ENCODE assay signal across 8 cellular contexts in genomic region chr7:157691521-157692155, GRCh38.
DNase-seq lines count a peak whose midpoint lies in the region; ATAC-seq lines count a peak whose summit lies in the region.

No MANE protein-coding gene starts in this region.

- intact Hi-C loops in activated T-helper 2 cell treated with anti-CD3 and anti-CD28 coated beads, Interferon-gamma antibody, Interleukin-2, Interleukin-4, amounts not matched to agents 10 μg/mL and 5 μg/mL and 100 μg/mL, durations not matched to agents 14 hours and 24 hours and 36 hours (cut with micrococcal nuclease): loop anchor here (2.0 kb wide), 1 partner anchor 1881 kb away; no protein-coding TSS in a partner anchor

- peaks cover 0 to 3% (median 0%) of the 10 kb centered on the region in 5 donors for H3K9me3 ChIP-seq in subcutaneous abdominal adipose tissue (ENCODE audit: control insufficient read depth in 5 of 5, low read length in 5 of 5)

- H3K27ac ChIP-seq in layer of hippocampus (ENCODE audit: low read depth, low read length) (peak overlapping the region; percentile 18), subcutaneous abdominal adipose tissue (ENCODE audit: low read depth, low read length) (no peak overlapping the region)

- H3K9me3 Mint-ChIP-seq in activated T-helper 2 cell treated with anti-CD3 and anti-CD28 coated beads, Interferon-gamma antibody, Interleukin-2, Interleukin-4, amounts not matched to agents 10 μg/mL and 5 μg/mL and 100 μg/mL, durations not matched to agents 14 hours and 24 hours and 36 hours: no peaks in the 10 kb centered on the region

- H3K4me3 ChIP-seq in subcutaneous abdominal adipose tissue (ENCODE audit: low read depth in 1 of 5, low read length in 5 of 5): peak overlapping the region; percentile 53 to 64 (median 61)

- H3K4me1 Mint-ChIP-seq in activated T-helper 2 cell treated with anti-CD3 and anti-CD28 coated beads, Interferon-gamma antibody, Interleukin-2, Interleukin-4, amounts not matched to agents 10 μg/mL and 5 μg/mL and 100 μg/mL, durations not matched to agents 14 hours and 24 hours and 36 hours (ENCODE audit: low read depth): peaks cover 7% of the 10 kb centered on the region

- peaks cover 0 to 32% (median 31%) of the 10 kb centered on the region in 5 donors for H3K4me1 ChIP-seq in subcutaneous abdominal adipose tissue (ENCODE audit: control insufficient read depth in 5 of 5, insufficient read depth in 5 of 5, low read length in 5 of 5)

- no peak overlapping the region for H3K27ac Mint-ChIP-seq in activated T-helper 2 cell treated with anti-CD3 and anti-CD28 coated beads, Interferon-gamma antibody, Interleukin-2, Interleukin-4, amounts not matched to agents 10 μg/mL and 5 μg/mL and 100 μg/mL, durations not matched to agents 14 hours and 24 hours and 36 hours

- no peak overlapping the region for H3K9ac ChIP-seq in subcutaneous abdominal adipose tissue (ENCODE audit: low read length in 5 of 5)

- H3K36me3 Mint-ChIP-seq in activated T-helper 2 cell treated with anti-CD3 and anti-CD28 coated beads, Interferon-gamma antibody, Interleukin-2, Interleukin-4, amounts not matched to agents 10 μg/mL and 5 μg/mL and 100 μg/mL, durations not matched to agents 14 hours and 24 hours and 36 hours (ENCODE audit: low read depth): no peaks in the 10 kb centered on the region

- H3K4me3 Mint-ChIP-seq in activated T-helper 2 cell treated with anti-CD3 and anti-CD28 coated beads, Interferon-gamma antibody, Interleukin-2, Interleukin-4, amounts not matched to agents 10 μg/mL and 5 μg/mL and 100 μg/mL, durations not matched to agents 14 hours and 24 hours and 36 hours (ENCODE audit: low read depth): peak overlapping the region; percentile 33

- H3K36me3 ChIP-seq in subcutaneous abdominal adipose tissue (ENCODE audit: control insufficient read depth in 5 of 5, insufficient read depth in 5 of 5, low read length in 5 of 5): no peaks in the 10 kb centered on the region

- H3K27me3 ChIP-seq in layer of hippocampus (ENCODE audit: control insufficient read depth, insufficient read depth, low read length) (peaks cover 14% of the 10 kb centered on the region), subcutaneous abdominal adipose tissue (ENCODE audit: control insufficient read depth in 5 of 5, insufficient read depth in 4 of 5, low read length in 5 of 5) (peaks cover 30 to 64% (median 43%) of the 10 kb centered on the region in 5 donors)

- H3K27me3 Mint-ChIP-seq in activated T-helper 2 cell treated with anti-CD3 and anti-CD28 coated beads, Interferon-gamma antibody, Interleukin-2, Interleukin-4, amounts not matched to agents 10 μg/mL and 5 μg/mL and 100 μg/mL, durations not matched to agents 14 hours and 24 hours and 36 hours (ENCODE audit: low read depth): peaks cover 54% of the 10 kb centered on the region

- peak; percentile 1 for DNase-seq in activated CD4-positive, alpha-beta T cell treated with anti-CD3 and anti-CD28 coated beads for 1 hour
- no peak for DNase-seq in activated CD4-positive, alpha-beta T cell treated with anti-CD3 and anti-CD28 coated beads for 4 hours
- DNase-seq in activated T-helper 2 cell treated with anti-CD3 and anti-CD28 coated beads, Interferon-gamma antibody, Interleukin-2, Interleukin-4, amounts not matched to agents 10 μg/mL and 5 μg/mL and 100 μg/mL, durations not matched to agents 14 hours and 24 hours and 36 hours (ENCODE audit: low spot score): no peak
- no peak for DNase-seq in SKM-1 (lab: John Stamatoyannopoulos, UW; ENCODE audit: unreplicated experiment)
- DNase-seq in NCI-H128 (lab: John Stamatoyannopoulos, UW; ENCODE audit: unreplicated experiment): no peak

- ATAC-seq in GM18517 (IDR thresholded peaks at IDR 0.05; ENCODE audit: unreplicated experiment): no peak
